ENCODE assay signal across 8 cellular contexts in genomic region chr17:75113798-75114551, GRCh38. TPM values are rescaled to one million over a fixed set of nuclear protein-coding genes. Genes with fewer than 3 reads are reported as not detected.
A peak's percentile ranks its signal among the peaks of the same experiment; 100 is the strongest.
DNase-seq lines count a peak whose midpoint lies in the region; ATAC-seq and TF ChIP-seq lines count a peak whose summit lies in the region.

No MANE protein-coding gene starts in this region.

- no peaks in the 10 kb centered on the region for H3K27me3 ChIP-seq in kidney epithelial cell (ENCODE audit: control insufficient read depth, insufficient read depth, low read length)

- ATAC-seq in HG02885 (IDR thresholded peaks at IDR 0.05; ENCODE audit: poor library complexity, unreplicated experiment) (peak; percentile 52), GM21423 (IDR thresholded peaks at IDR 0.05; ENCODE audit: unreplicated experiment) (no peak)

- DNase-seq in DMS153 treated with DMSO at 0.1 percent for 48 hours (lab: John Stamatoyannopoulos, UW; ENCODE audit: unreplicated experiment): peak; percentile 89
- DNase-seq in NCI-H2227 treated with DMSO at 0.1 percent for 48 hours (lab: John Stamatoyannopoulos, UW): peak; percentile 89
- DNase-seq in cardiac fibroblast (ENCODE audit: low read depth in 2 of 2): peak; percentile 94 to 95
- no peak for DNase-seq in kidney epithelial cell (ENCODE audit: low read depth)
- DNase-seq in stimulated activated CD4-positive, alpha-beta T cell treated with anti-CD3 and anti-CD28 coated beads, Interleukin-15, amount 100 ng/mL, for 1 hour (ENCODE audit: low read depth in 1 of 2, low spot score in 1 of 2): peak; percentile 65 to 82

- H3K4me3 ChIP-seq in WI38 (ENCODE audit: low read depth, low read length) (peak overlapping the region; percentile 47), cardiac fibroblast (replicated peaks in 1 of 2; ENCODE audit: low read depth in 2 of 2, low read length in 2 of 2) (peak overlapping the region; percentile 45 to 54), kidney epithelial cell (ENCODE audit: low read depth, low read length) (peak overlapping the region; percentile 42)

- TF ChIP-seq CTCF in WI38 (IDR thresholded peaks at IDR 0.05; ENCODE audit: low read depth, low read length) (peak; percentile 84), cardiac fibroblast (IDR thresholded peaks at IDR 0.05; ENCODE audit: low read depth, low read length) (peak; percentile 92), kidney epithelial cell (IDR thresholded peaks at IDR 0.05; ENCODE audit: insufficient read depth, low read length, poor library complexity, severe bottlenecking) (peak; percentile 89)

- peaks cover 3% of the 10 kb centered on the region for H3K36me3 ChIP-seq in kidney epithelial cell (ENCODE audit: control insufficient read depth, insufficient read depth, low read length)

RNA-seq across cellular contexts. Expression of gene ARMC7, which starts 4.2 kb away (rescaled TPM):
- 7.9 and 8.0 TPM in 2 replicates for total RNA-seq in kidney epithelial cell

RNA-seq across cellular contexts. Expression of gene NT5C, which starts 17.6 kb away (rescaled TPM):
- 107 and 114 TPM in 2 replicates for total RNA-seq in kidney epithelial cell

RNA-seq across cellular contexts. Expression of gene SLC16A5, which starts 26.2 kb away (rescaled TPM):
- total RNA-seq in kidney epithelial cell: 19.1 and 23.1 TPM in 2 replicates

RNA-seq across cellular contexts. Expression of gene JPT1, which starts 40.3 kb away (rescaled TPM):
- 453 and 466 TPM in 2 replicates for total RNA-seq in kidney epithelial cell
